8 cellular contexts compared by ENCODE assay signal in genomic region chr20:35991142-35991771, GRCh38. TPM values are rescaled to one million over a fixed set of nuclear protein-coding genes. Genes with fewer than 3 reads are reported as not detected.
DNase-seq lines count a peak whose midpoint lies in the region; ATAC-seq, FAIRE-seq and TF ChIP-seq lines count a peak whose summit lies in the region.

No MANE protein-coding gene starts in this region.

- no peak overlapping the region for H3K27ac Mint-ChIP-seq in MCF 10A (ENCODE audit: low read depth, unreplicated experiment)

- H3K9me3 ChIP-seq in effector memory CD4-positive, alpha-beta T cell (ENCODE audit: control insufficient read depth, low read length), result no peaks in the 10 kb centered on the region

- FAIRE-seq in GM19239 (lab: Jason Lieb, UNC), result no peak

- CTCF ChIA-PET in GM10248 (lab: Yijun Ruan, JAX), result interaction anchor here (0.8 to 12.1 kb wide), 21 partner anchors 8 to 686 kb away, joined by 3 to 495 read pairs (median 5); partner anchors contain the start of gene SCAND1
- CTCF ChIA-PET in MCF 10A (lab: Yijun Ruan, JAX), result interaction anchor here (0.6 to 15.5 kb wide), 43 partner anchors 8 to 669 kb away, joined by 3 to 705 read pairs (median 5); partner anchors contain the start of genes CNBD2 and SCAND1

- TF ChIP-seq CTCF in GM10248 (IDR thresholded peaks at IDR 0.05; ENCODE audit: control extremely low read depth, extremely low read depth, low read depth, missing control alignments) (peak; percentile 21), NB4 (IDR thresholded peaks at IDR 0.05; ENCODE audit: low read depth, low read length) (peak; percentile 53), MCF 10A (IDR thresholded peaks at IDR 0.05; ENCODE audit: unreplicated experiment) (peak; percentile 37)

- no peaks in the 10 kb centered on the region for H3K4me1 ChIP-seq in effector memory CD4-positive, alpha-beta T cell (ENCODE audit: control insufficient read depth, insufficient read depth, low read length, poor library complexity, severe bottlenecking)

- no TSS peak for BruUV-seq in MCF 10A (replicated peaks; lab: Mats Ljungman, UMichigan)

- H3K27me3 ChIP-seq in effector memory CD4-positive, alpha-beta T cell (replicated peaks; ENCODE audit: control insufficient read depth, insufficient read depth, low read length, poor library complexity, severe bottlenecking), result no peaks in the 10 kb centered on the region

- DNase-seq in GM10248 (ENCODE audit: extremely low spot score) (no peak), NB4 (ENCODE audit: low read depth) (peak; percentile 44), MCF 10A (ENCODE audit: unreplicated experiment) (peak; percentile 50), mucosa of gallbladder (ENCODE audit: low spot score) (peak; percentile 17), GM19239 (ENCODE audit: insufficient read length, low spot score) (no peak)
- no peak for DNase-seq in effector memory CD4-positive, alpha-beta T cell

- H3K36me3 ChIP-seq in effector memory CD4-positive, alpha-beta T cell (ENCODE audit: control insufficient read depth, insufficient read depth, low read length), result no peaks in the 10 kb centered on the region

- no peaks in the 10 kb centered on the region for H3K9me3 Mint-ChIP-seq in MCF 10A (ENCODE audit: unreplicated experiment)

- H3K4me3 ChIP-seq in NB4 (ENCODE audit: low read depth, low read length), result no peak overlapping the region
- no peak overlapping the region for H3K4me3 ChIP-seq in effector memory CD4-positive, alpha-beta T cell (ENCODE audit: insufficient read depth, low read depth, low read length, poor library complexity, severe bottlenecking)

- peaks cover 7% of the 10 kb centered on the region for H3K4me1 Mint-ChIP-seq in MCF 10A (ENCODE audit: insufficient read depth, unreplicated experiment)

- peaks cover 6% of the 10 kb centered on the region for H3K36me3 Mint-ChIP-seq in MCF 10A (ENCODE audit: insufficient read depth, unreplicated experiment)

- ATAC-seq in HG03571 (IDR thresholded peaks at IDR 0.05; ENCODE audit: unreplicated experiment) (no peak), GM19324 (IDR thresholded peaks at IDR 0.05; ENCODE audit: low FRiP score, unreplicated experiment) (no peak)

- POLR2A ChIA-PET in GM10248 (lab: Yijun Ruan, JAX), result interaction anchor here (0.7 kb wide), 1 partner anchor 466 kb away, joined by 3 read pairs; no protein-coding TSS in a partner anchor
- POLR2A ChIA-PET in MCF 10A (lab: Yijun Ruan, JAX), result interaction anchor here (0.6 to 4.9 kb wide), 13 partner anchors 21 to 211 kb away, joined by 3 to 27 read pairs (median 3); partner anchors contain the start of gene SCAND1

- TF ChIP-seq POLR2A in NB4 (IDR thresholded peaks at IDR 0.05; ENCODE audit: extremely low read depth, insufficient read length), result no peak

- intact Hi-C loops in MCF 10A (cut with micrococcal nuclease), result loop anchor here (10.0 kb wide), 1 partner anchor 454 kb away; no protein-coding TSS in a partner anchor

- H3K27ac ChIP-seq in effector memory CD4-positive, alpha-beta T cell (ENCODE audit: insufficient read depth, low read length, poor library complexity, severe bottlenecking), result no peak overlapping the region

- peaks cover 14% of the 10 kb centered on the region for H3K27me3 Mint-ChIP-seq in MCF 10A (ENCODE audit: insufficient read depth, unreplicated experiment)

- no peak overlapping the region for H3K4me3 Mint-ChIP-seq in MCF 10A (ENCODE audit: unreplicated experiment)

RNA-seq across cellular contexts. Expression of gene CNBD2, which starts 22.9 kb away (rescaled TPM):
- total RNA-seq in MCF 10A (2022), result 2.2 and 3.4 TPM in 2 replicates
- total RNA-seq in mucosa of gallbladder, result 3.3 TPM

RNA-seq across cellular contexts. Expression of gene SCAND1, which starts 37.0 kb away (rescaled TPM):
- total RNA-seq in MCF 10A (2022) (54.6 and 63.4 TPM in 2 replicates), mucosa of gallbladder (92.7 TPM)

Comparison
In these comparisons a context has a peak if more than half of its experiments do, and no peak if none do; other contexts are left out.
1. DNase-seq: peak in NB4 (single experiment), MCF 10A (single experiment) and mucosa of gallbladder (single experiment); none in GM10248 (single experiment), effector memory CD4-positive, alpha-beta T cell (0 of 3) and GM19239 (single experiment).
2. Peak in every context shown above with its lines, with median percentiles within 50 percentile points of each other: CTCF ChIP-seq.